ENCODE assay signal across 11 cellular contexts in genomic region chr16:87541882-87542234, GRCh38. TPM values are rescaled to one million over a fixed set of nuclear protein-coding genes. Genes with fewer than 3 reads are reported as not detected.
A peak's percentile ranks its signal among the peaks of the same experiment; 100 is the strongest.
DNase-seq lines count a peak whose midpoint lies in the region; ATAC-seq and TF ChIP-seq lines count a peak whose summit lies in the region.
"Had no signal": no experiment of that assay in that cellular context is flagged by ENCODE, and none has a peak within 500 bp of the region (broad histone marks: within the 10 kb centered on the region; RNA-seq: fewer than 3 reads in every experiment).

No MANE protein-coding gene starts in this region.

- H3K56ac ChIP-seq in IMR-90 (ENCODE audit: extremely low read depth, insufficient read depth, low read length): no peak overlapping the region

- peak overlapping the region; percentile 51; the same call in 1 of the 2 replicates for H3K4ac ChIP-seq in IMR-90 (ENCODE audit: low read depth, low read length)

- H3K14ac ChIP-seq in IMR-90 (replicated peaks; ENCODE audit: low read depth, low read length): no peak overlapping the region

- no peaks in the 10 kb centered on the region; the same call in 1 of the 2 replicates for H3K9me1 ChIP-seq in IMR-90 (ENCODE audit: insufficient read depth, low read length)

- DNase-seq in IMR-90: no peak
- DNase-seq in brain microvascular endothelial cell: peak; percentile 22
- DNase-seq in right cardiac atrium: peak; percentile 57 to 74 (median 60)
- DNase-seq in Karpas-422: no peak
- no peak for DNase-seq in AML-193 (lab: John Stamatoyannopoulos, UW)
- no peak for DNase-seq in GM03348 (ENCODE audit: low spot score)
- DNase-seq: activated CD4-positive, alpha-beta T cell treated with anti-CD3 and anti-CD28 coated beads for 1 hour; activated naive CD8-positive, alpha-beta T cell treated with anti-CD3 and anti-CD28 coated beads for 36 hours; dermis blood vessel endothelial cell; NCI-H774 had no signal

- no peaks in the 10 kb centered on the region for H3K79me2 ChIP-seq in Karpas-422 (ENCODE audit: low read length)

- no peak for TF ChIP-seq POLR2A in IMR-90 (IDR thresholded peaks at IDR 0.05; ENCODE audit: low read depth, low read length)

- no peaks in the 10 kb centered on the region for H3K79me1 ChIP-seq in IMR-90 (ENCODE audit: low read depth in 1 of 2, low read length in 2 of 2)

- H3K18ac ChIP-seq in IMR-90 (ENCODE audit: low read depth, low read length): no peak overlapping the region

- no peak overlapping the region for H2BK20ac ChIP-seq in IMR-90 (ENCODE audit: low read depth, low read length)

- no peak overlapping the region for H3K23ac ChIP-seq in IMR-90 (ENCODE audit: low read depth, low read length)

- BruUV-seq in IMR-90 (replicated peaks; lab: Mats Ljungman, UMichigan): no TSS peak

- no peak for TF ChIP-seq RAD21 in IMR-90 (IDR thresholded peaks at IDR 0.05; ENCODE audit: low read length)

- H3K27me3 ChIP-seq in IMR-90 (ENCODE audit: control insufficient read depth, insufficient read depth, low read length) (peaks cover 23% of the 10 kb centered on the region), brain microvascular endothelial cell (replicated peaks) (no peaks in the 10 kb centered on the region), right cardiac atrium (ENCODE audit: control insufficient read depth, insufficient read depth) (no peaks in the 10 kb centered on the region), stomach smooth muscle (ENCODE audit: control insufficient read depth in 1 of 2, insufficient read depth in 2 of 2, low read length in 2 of 2) (peaks cover 3% of the 10 kb centered on the region in 2 donors), Karpas-422 (ENCODE audit: low read length) (no peaks in the 10 kb centered on the region)

- H3K4me1 ChIP-seq in IMR-90 (ENCODE audit: control insufficient read depth, insufficient read depth, low read length) (peaks cover 11% of the 10 kb centered on the region), right cardiac atrium (ENCODE audit: control insufficient read depth, insufficient read depth, low read length) (no peaks in the 10 kb centered on the region), stomach smooth muscle (ENCODE audit: control insufficient read depth, insufficient read depth, low read length) (peaks cover 26% of the 10 kb centered on the region), Karpas-422 (ENCODE audit: low read length) (no peaks in the 10 kb centered on the region)

- dilution Hi-C loops in IMR-90 (cut with HindIII; ENCODE audit: low sequenced_read_pairs, unreplicated experiment): no loop called here

- no peak overlapping the region for H2BK15ac ChIP-seq in IMR-90 (ENCODE audit: low read depth, low read length)

- H2BK120ac ChIP-seq in IMR-90 (ENCODE audit: low read depth, low read length): 0 out of 2 replicates have a peak overlapping the region, but pooled peaks have one; percentile 9

- H2BK5ac ChIP-seq in IMR-90 (ENCODE audit: low read depth, low read length, poor library complexity, severe bottlenecking): no peak overlapping the region

- no peak overlapping the region for H2AK9ac ChIP-seq in IMR-90 (replicated peaks; ENCODE audit: low read depth, low read length, poor library complexity)

- in situ Hi-C loops in IMR-90 (cut with MboI; ENCODE audit: low sequenced_read_pairs) (no loop called here), brain microvascular endothelial cell (cut with HindIII; ENCODE audit: low pct_ligation_motif_present, low sequenced_read_pairs) (no loop called here)

- CTCF ChIA-PET in IMR-90 (lab: Yijun Ruan, JAX): no interaction called here

- H4K20me1 ChIP-seq in IMR-90 (ENCODE audit: insufficient read depth, low read length) (no peaks in the 10 kb centered on the region; the same call in 1 of the 2 replicates), Karpas-422 (ENCODE audit: insufficient read depth, low read depth, low read length) (no peaks in the 10 kb centered on the region)

- no peak overlapping the region for H4K91ac ChIP-seq in IMR-90 (ENCODE audit: insufficient read depth, low read depth, low read length)

- H3K27ac ChIP-seq in IMR-90 (ENCODE audit: insufficient read depth, low read length) (no peak overlapping the region), brain microvascular endothelial cell (peak overlapping the region; percentile 78), right cardiac atrium (ENCODE audit: low read length) (no peak overlapping the region), stomach smooth muscle (ENCODE audit: low read length) (peak overlapping the region; percentile 55), Karpas-422 (ENCODE audit: low read length) (no peak overlapping the region)

- TF ChIP-seq CTCF in IMR-90 (conservative IDR thresholded peaks at IDR 0.05; ENCODE audit: low read depth, low read length) (no peak), brain microvascular endothelial cell (IDR thresholded peaks at IDR 0.05; ENCODE audit: low read depth, low read length, missing control alignments) (no peak)

- no peak overlapping the region for H4K5ac ChIP-seq in IMR-90 (ENCODE audit: low read depth, low read length)

- H3K4me2 ChIP-seq in IMR-90 (ENCODE audit: low read depth, low read length): peak overlapping the region; percentile 7; the same call in 1 of the 2 replicates
- no peak overlapping the region for H3K4me2 ChIP-seq in Karpas-422 (ENCODE audit: low read depth, low read length, poor library complexity, severe bottlenecking)

- H2AFZ ChIP-seq in IMR-90 (replicated peaks; ENCODE audit: low read length, poor library complexity) (peak overlapping the region; percentile 58), Karpas-422 (ENCODE audit: low read length) (no peak overlapping the region)

- H3K9me3 ChIP-seq in IMR-90 (ENCODE audit: control insufficient read depth, insufficient read depth, low read length) (peaks cover 8% of the 10 kb centered on the region), right cardiac atrium (ENCODE audit: control insufficient read depth, low read length) (no peaks in the 10 kb centered on the region), stomach smooth muscle (ENCODE audit: control insufficient read depth in 2 of 2, low read length in 2 of 2) (peaks cover 0 to 8% of the 10 kb centered on the region in 2 donors), Karpas-422 (ENCODE audit: low read length) (no peaks in the 10 kb centered on the region)

- no peak for ATAC-seq in IMR-90 (ENCODE audit: low read depth)
- ATAC-seq in right cardiac atrium: peak in 1 of 2 donors; percentile 59

- WGBS in IMR-90 (ENCODE audit: extremely low coverage in 2 of 2, insufficient read length in 1 of 2), 2 experiments: no CpG with 5 or more reads among the region's 10 CpGs
- 40% methylated on average over 10 of the region's 10 CpGs for WGBS in right cardiac atrium

- POLR2A ChIA-PET in IMR-90 (lab: Charles Lee; ENCODE audit: unreplicated experiment): no interaction called here

- H3K9ac ChIP-seq in IMR-90 (ENCODE audit: low read depth, low read length): no peak overlapping the region
- H3K9ac ChIP-seq in stomach smooth muscle (ENCODE audit: low read length in 2 of 2): peak overlapping the region; percentile 29 to 52
- no peak overlapping the region for H3K9ac ChIP-seq in Karpas-422 (ENCODE audit: low read length)

- 0 out of 2 replicates have a peak overlapping the region, but pooled peaks have one; percentile 65 for H2AK5ac ChIP-seq in IMR-90 (ENCODE audit: low read depth, low read length)

- H3K9me2 ChIP-seq in Karpas-422 (replicated peaks; ENCODE audit: insufficient read depth, low read length): no peaks in the 10 kb centered on the region

- H4K8ac ChIP-seq in IMR-90 (ENCODE audit: low read depth in 2 of 2, low read length in 2 of 2): peak overlapping the region in 1 of 2 experiments; percentile 10; a peak in 1 of 4 replicates

- H3K36me3 ChIP-seq in IMR-90 (ENCODE audit: control insufficient read depth, insufficient read depth, low read length): no peaks in the 10 kb centered on the region
- H3K36me3 ChIP-seq in brain microvascular endothelial cell (replicated peaks): no peaks in the 10 kb centered on the region
- no peaks in the 10 kb centered on the region for H3K36me3 ChIP-seq in stomach smooth muscle (ENCODE audit: control insufficient read depth in 2 of 2, insufficient read depth in 2 of 2, low read length in 2 of 2)
- no peaks in the 10 kb centered on the region for H3K36me3 ChIP-seq in Karpas-422 (ENCODE audit: insufficient read depth, low read length)

- intact Hi-C loops in IMR-90 (cut with micrococcal nuclease): loop anchor here (2.0 kb wide), 1 partner anchor 49 kb away; the partner anchor contains the start of gene ZCCHC14
- intact Hi-C loops in right cardiac atrium (cut with DNase I): loop anchor here in 3 of 4 donors (2.0 to 10.0 kb wide), 3 partner anchors 125 to 127 kb away; no protein-coding TSS in a partner anchor

- H3K4me3 ChIP-seq in IMR-90 (ENCODE audit: insufficient read depth, low read depth, low read length): no peak overlapping the region
- H3K4me3 ChIP-seq in brain microvascular endothelial cell (ENCODE audit: low read depth, low read length): peak overlapping the region; percentile 13
- H3K4me3 ChIP-seq in right cardiac atrium (ENCODE audit: low read length): peak overlapping the region; percentile 12
- H3K4me3 ChIP-seq in stomach smooth muscle (ENCODE audit: low read length in 2 of 2): peak overlapping the region; percentile 54 to 67
- no peak overlapping the region for H3K4me3 ChIP-seq in Karpas-422 (ENCODE audit: low read length)

TF ChIP-seq in IMR-90, 13 proteins besides CTCF, POLR2A, EP300 and RAD21:
- TF ChIP-seq SMC3 (IDR thresholded peaks at IDR 0.05; ENCODE audit: low read depth, low read length) (no peak), CEBPB (IDR thresholded peaks at IDR 0.05; ENCODE audit: low read depth, low read length) (peak; percentile 56)

RNA-seq across cellular contexts. Expression of gene ZCCHC14, which starts 49.0 kb away (rescaled TPM):
- total RNA-seq in IMR-90 (2012; rRNA removed) (2.5 and 2.8 TPM in 2 replicates), right cardiac atrium (10 to 100 TPM; 21.9 to 29.4 (median 23.0) TPM)
- polyA plus RNA-seq in IMR-90 (2012; rRNA removed) (5.3 and 7.4 TPM in 2 replicates), right cardiac atrium (11.1 TPM)
- 3.1 and 5.0 TPM in 2 replicates for polyA plus RNA-seq in IMR-90 (2012; cell fraction: cytosol; rRNA removed)
- polyA plus RNA-seq in IMR-90 (2012; cell fraction: nucleus; rRNA removed; ENCODE audit: low replicate concordance): 18.4 and 27.2 TPM in 2 replicates
- not detected in 2 replicates for total RNA-seq in Karpas-422 (2014; rRNA removed; shearing (Covaris generic); ENCODE audit: low replicate concordance)

Comparison
In these comparisons a context has a peak if more than half of its experiments do, and no peak if none do; other contexts are left out.
1. DNase-seq: peak in brain microvascular endothelial cell (single experiment) and right cardiac atrium (3 of 3); none in IMR-90 (single experiment), Karpas-422 (single experiment), AML-193 (0 of 2) and GM03348 (single experiment).
2. H3K27ac ChIP-seq: peak in brain microvascular endothelial cell (single experiment) and stomach smooth muscle (single experiment); none in IMR-90 (single experiment), right cardiac atrium (single experiment) and Karpas-422 (single experiment).
3. H3K4me3 ChIP-seq: peak in brain microvascular endothelial cell (single experiment), right cardiac atrium (single experiment) and stomach smooth muscle (2 of 2); none in IMR-90 (single experiment) and Karpas-422 (single experiment).
4. H3K9ac ChIP-seq: peak in stomach smooth muscle (2 of 2); none in IMR-90 (single experiment) and Karpas-422 (single experiment).